ENCODE assay signal across 8 cellular contexts in genomic region chrX:153972368-153973126, GRCh38. TPM values are rescaled to one million over a fixed set of nuclear protein-coding genes. Genes with fewer than 3 reads are reported as not detected.
DNase-seq lines count a peak whose midpoint lies in the region; ATAC-seq, FAIRE-seq and TF ChIP-seq lines count a peak whose summit lies in the region.

A gene with protein sequence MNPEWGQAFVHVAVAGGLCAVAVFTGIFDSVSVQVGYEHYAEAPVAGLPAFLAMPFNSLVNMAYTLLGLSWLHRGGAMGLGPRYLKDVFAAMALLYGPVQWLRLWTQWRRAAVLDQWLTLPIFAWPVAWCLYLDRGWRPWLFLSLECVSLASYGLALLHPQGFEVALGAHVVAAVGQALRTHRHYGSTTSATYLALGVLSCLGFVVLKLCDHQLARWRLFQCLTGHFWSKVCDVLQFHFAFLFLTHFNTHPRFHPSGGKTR (plus strand): TSS chrX:153972754. CDS start chrX:153982063, 9,309 bp downstream.

- no peaks in the 10 kb centered on the region for H4K20me1 ChIP-seq in fibroblast of lung (ENCODE audit: control insufficient read depth, extremely low read depth, insufficient read depth, low read length)

- H3K36me3 ChIP-seq in fibroblast of lung (ENCODE audit: control insufficient read depth, insufficient read depth, low read length), result no peaks in the 10 kb centered on the region

- no peaks in the 10 kb centered on the region for H3K9me3 Mint-ChIP-seq in activated T-helper 17 cell treated with anti-CD3 and anti-CD28 coated beads, Interleukin-2, amount 50 U/mL, for 72 hours
- H3K9me3 Mint-ChIP-seq in naive thymus-derived CD8-positive, alpha-beta T cell, result no peaks in the 10 kb centered on the region
- H3K9me3 Mint-ChIP-seq in stimulated activated naive B cell treated with anti-CD40 and anti-IgM and Interleukin-4, amounts not matched to agents 10 μg/mL and 1 μg/mL and 100 μg/mL, for 72 hours, result no peaks in the 10 kb centered on the region

- TF ChIP-seq CTCF in LNCaP clone FGC (IDR thresholded peaks at IDR 0.05; ENCODE audit: control insufficient read depth, extremely low read depth, insufficient read depth) (no peak), fibroblast of lung (conservative IDR thresholded peaks at IDR 0.05 in 1 of 2, IDR thresholded peaks at IDR 0.05 in 1 of 2; ENCODE audit: low read depth in 1 of 2, low read length in 2 of 2) (no peak)

- H3K4me1 ChIP-seq in fibroblast of lung (ENCODE audit: control insufficient read depth, extremely low read depth, insufficient read depth, low read length), result peaks cover 10% of the 10 kb centered on the region

- H3K27ac ChIP-seq in fibroblast of lung (ENCODE audit: insufficient read depth, low read length), result peak within 1 kb of the TSS; percentile 100

- peaks cover 38% of the 10 kb centered on the region for H3K36me3 Mint-ChIP-seq in activated T-helper 17 cell treated with anti-CD3 and anti-CD28 coated beads, Interleukin-2, amount 50 U/mL, for 72 hours (ENCODE audit: low read depth)
- peaks cover 0 to 4% (median 0%) of the 10 kb centered on the region in 3 donors for H3K36me3 Mint-ChIP-seq in naive thymus-derived CD8-positive, alpha-beta T cell
- H3K36me3 Mint-ChIP-seq in stimulated activated naive B cell treated with anti-CD40 and anti-IgM and Interleukin-4, amounts not matched to agents 10 μg/mL and 1 μg/mL and 100 μg/mL, for 72 hours, result peaks cover 21 to 37% of the 10 kb centered on the region in 2 donors

- TF ChIP-seq POLR2A in H54 (IDR thresholded peaks at IDR 0.05; ENCODE audit: low read depth, low read length), result peak; percentile 39; the same call in 1 of the 2 replicates

- H3K27me3 Mint-ChIP-seq in activated T-helper 17 cell treated with anti-CD3 and anti-CD28 coated beads, Interleukin-2, amount 50 U/mL, for 72 hours, result no peaks in the 10 kb centered on the region
- no peaks in the 10 kb centered on the region for H3K27me3 Mint-ChIP-seq in naive thymus-derived CD8-positive, alpha-beta T cell
- no peaks in the 10 kb centered on the region for H3K27me3 Mint-ChIP-seq in stimulated activated naive B cell treated with anti-CD40 and anti-IgM and Interleukin-4, amounts not matched to agents 10 μg/mL and 1 μg/mL and 100 μg/mL, for 72 hours

- POLR2A ChIA-PET in naive thymus-derived CD8-positive, alpha-beta T cell (lab: Charles Lee), result interaction anchor here (1.1 to 7.9 kb wide), 14 partner anchors 9 to 575 kb away, joined by 3 to 131 read pairs (median 8); partner anchors contain the start of genes ARHGAP4, G6PD, IDH3G and IKBKG

- H3K4me3 Mint-ChIP-seq in activated T-helper 17 cell treated with anti-CD3 and anti-CD28 coated beads, Interleukin-2, amount 50 U/mL, for 72 hours, result peak within 1 kb of the TSS; percentile 90
- H3K4me3 Mint-ChIP-seq in naive thymus-derived CD8-positive, alpha-beta T cell, result peak within 1 kb of the TSS; percentile 94 to 100 (median 100)
- H3K4me3 Mint-ChIP-seq in stimulated activated naive B cell treated with anti-CD40 and anti-IgM and Interleukin-4, amounts not matched to agents 10 μg/mL and 1 μg/mL and 100 μg/mL, for 72 hours, result peak within 1 kb of the TSS; percentile 98 to 100

- H3K4me1 Mint-ChIP-seq in activated T-helper 17 cell treated with anti-CD3 and anti-CD28 coated beads, Interleukin-2, amount 50 U/mL, for 72 hours, result peaks cover 12% of the 10 kb centered on the region
- peaks cover 9 to 34% (median 30%) of the 10 kb centered on the region in 4 donors for H3K4me1 Mint-ChIP-seq in naive thymus-derived CD8-positive, alpha-beta T cell
- H3K4me1 Mint-ChIP-seq in stimulated activated naive B cell treated with anti-CD40 and anti-IgM and Interleukin-4, amounts not matched to agents 10 μg/mL and 1 μg/mL and 100 μg/mL, for 72 hours, result peaks cover 29 to 36% of the 10 kb centered on the region in 2 donors

- peak within 1 kb of the TSS; percentile 59 for H2AFZ ChIP-seq in fibroblast of lung (ENCODE audit: low read length)

- H3K9me3 ChIP-seq in fibroblast of lung (ENCODE audit: control insufficient read depth, insufficient read depth, low read depth, low read length), result no peaks in the 10 kb centered on the region

- no peaks in the 10 kb centered on the region for H3K27me3 ChIP-seq in fibroblast of lung (ENCODE audit: control insufficient read depth, insufficient read depth, low read length)

- peak within 1 kb of the TSS; percentile 92 for H3K27ac Mint-ChIP-seq in activated T-helper 17 cell treated with anti-CD3 and anti-CD28 coated beads, Interleukin-2, amount 50 U/mL, for 72 hours
- H3K27ac Mint-ChIP-seq in naive thymus-derived CD8-positive, alpha-beta T cell, result peak within 1 kb of the TSS; percentile 96 to 100 (median 100)
- peak within 1 kb of the TSS; percentile 100 for H3K27ac Mint-ChIP-seq in stimulated activated naive B cell treated with anti-CD40 and anti-IgM and Interleukin-4, amounts not matched to agents 10 μg/mL and 1 μg/mL and 100 μg/mL, for 72 hours

- peak; percentile 56 for ATAC-seq in activated T-helper 17 cell treated with anti-CD3 and anti-CD28 coated beads, Interleukin-2, amount 50 U/mL, for 72 hours (replicated peaks)
- peak; percentile 49 to 54 for ATAC-seq in naive thymus-derived CD8-positive, alpha-beta T cell
- ATAC-seq in stimulated activated naive B cell treated with anti-CD40 and anti-IgM and Interleukin-4, amounts not matched to agents 10 μg/mL and 1 μg/mL and 100 μg/mL, for 72 hours (replicated peaks), result peak; percentile 53 to 58

- H3K4me2 ChIP-seq in fibroblast of lung (ENCODE audit: extremely low read depth, insufficient read depth, low read length), result peak within 1 kb of the TSS; percentile 96

- peak within 1 kb of the TSS; percentile 98 for H3K9ac ChIP-seq in fibroblast of lung (ENCODE audit: insufficient read depth, low read length)

- H3K4me3 ChIP-seq in LNCaP clone FGC (ENCODE audit: low read depth, low read length), result peak within 1 kb of the TSS; percentile 69
- H3K4me3 ChIP-seq in fibroblast of lung (replicated peaks in 1 of 4; ENCODE audit: control extremely low read depth in 1 of 4, insufficient read depth in 1 of 4, low read depth in 3 of 4, low read length in 4 of 4), result peak within 1 kb of the TSS; percentile 81 to 99 (median 90)

- DNase-seq in EH (ENCODE audit: low read depth) (peak; percentile 84), H54 (ENCODE audit: insufficient read length, low spot score) (peak; percentile 86), LNCaP clone FGC (ENCODE audit: low read depth) (no peak), RPMI7951 (ENCODE audit: low read depth) (peak; percentile 84), fibroblast of lung (ENCODE audit: low read depth in 2 of 2) (peak; percentile 82 to 84)
- peak; percentile 81 to 93 (median 84) for DNase-seq in naive thymus-derived CD8-positive, alpha-beta T cell
- peak; percentile 88 for DNase-seq in stimulated activated naive B cell treated with anti-CD40 and anti-IgM and Interleukin-4, amounts not matched to agents 10 μg/mL and 1 μg/mL and 100 μg/mL, for 72 hours

- peaks cover 43% of the 10 kb centered on the region for H3K79me2 ChIP-seq in fibroblast of lung (ENCODE audit: control insufficient read depth, insufficient read depth, low read length)

- FAIRE-seq in H54 (lab: Jason Lieb, UNC), result no peak

RNA-seq across cellular contexts. Expression of the gene that starts here (rescaled TPM):
- 5.8 and 6.6 TPM in 2 replicates for total RNA-seq in RPMI7951 (2014; rRNA removed; shearing (Covaris generic))
- 1 to 10 TPM; 7.1 to 7.8 TPM for total RNA-seq in activated T-helper 17 cell treated with anti-CD3 and anti-CD28 coated beads, Interleukin-2, amount 50 U/mL, for 72 hours
- total RNA-seq in fibroblast of lung, result 6.4 and 8.3 TPM in 2 replicates
- 4.6 and 4.7 TPM in 2 replicates for polyA plus RNA-seq in fibroblast of lung
- 4.9 and 5.9 TPM in 2 replicates for polyA plus RNA-seq in fibroblast of lung (2012)
- 7.4 and 8.6 TPM in 2 replicates for polyA minus RNA-seq in fibroblast of lung (ENCODE audit: low replicate concordance)
- total RNA-seq in naive thymus-derived CD8-positive, alpha-beta T cell, result 10 to 100 TPM in 1 of 2 experiments, 1 to 10 TPM in 1; 9.3 to 11.2 TPM
- polyA plus RNA-seq in naive thymus-derived CD8-positive, alpha-beta T cell, result 10 to 100 TPM in 1 of 3 donors, 1 to 10 TPM in 2; 3.1 to 13.6 (median 8.9) TPM
